In the genomic region with DNA sequence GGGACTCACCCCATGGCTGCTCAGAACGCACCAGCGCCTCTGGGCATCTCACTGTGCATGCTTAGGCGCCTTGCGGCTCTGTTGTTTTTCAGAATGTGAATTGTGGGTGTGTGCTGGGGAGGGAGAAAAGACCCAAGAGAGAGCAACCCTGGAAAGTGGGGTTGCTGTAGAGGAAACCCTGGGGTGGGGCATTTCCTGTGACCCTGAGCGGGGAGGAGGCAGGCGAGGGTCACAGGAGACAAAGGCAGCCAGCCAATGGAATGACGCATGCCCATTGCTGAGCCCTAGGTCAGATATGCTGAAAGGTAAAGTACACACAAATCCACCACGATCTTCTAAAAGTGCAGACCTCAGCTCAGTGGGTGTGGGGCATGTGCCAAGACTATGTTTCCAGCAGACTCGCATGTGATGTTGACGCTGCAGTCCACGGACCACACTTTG, we compare ENCODE assay signal across 2 cellular contexts. TPM values are rescaled to one million over a fixed set of nuclear protein-coding genes. Genes with fewer than 3 reads are reported as not detected.
"Had no signal": no experiment of that assay in that cellular context is flagged by ENCODE, and none has a peak within 500 bp of the region (broad histone marks: within the 10 kb centered on the region; RNA-seq: fewer than 3 reads in every experiment).

No MANE protein-coding gene starts in this region.

RNA-seq across cellular contexts. Expression of a gene that starts 39.9 kb away (rescaled TPM):
- total RNA-seq: IMR-90, SJSA1 had no signal
